ENCODE assay signal across 17 cellular contexts in the genomic region with DNA sequence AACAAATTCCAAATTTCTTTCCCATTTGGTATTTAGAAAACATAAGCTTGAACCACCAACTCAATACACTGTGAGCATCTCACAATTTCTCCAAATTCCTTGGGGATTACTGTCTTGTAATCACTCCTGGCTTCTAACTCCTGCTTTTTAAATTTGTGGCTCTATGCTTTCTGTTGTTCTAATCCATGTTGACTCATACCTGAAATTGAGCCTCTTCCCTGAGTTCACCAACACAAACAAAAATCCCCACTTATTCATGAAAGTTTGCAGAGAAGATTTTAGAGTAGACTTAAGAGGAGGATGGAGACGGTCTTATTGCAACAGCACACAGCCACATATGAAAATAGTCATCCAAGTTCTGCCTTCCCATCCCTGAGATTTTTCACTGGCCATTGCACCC.
DNase-seq lines count a peak whose midpoint lies in the region; ATAC-seq, FAIRE-seq and TF ChIP-seq lines count a peak whose summit lies in the region.
"Had no signal": no experiment of that assay in that cellular context is flagged by ENCODE, and none has a peak within 500 bp of the region (broad histone marks: within the 10 kb centered on the region; RNA-seq: fewer than 3 reads in every experiment).

No MANE protein-coding gene starts in this region.

- H3K9me2 ChIP-seq in Loucy (replicated peaks; ENCODE audit: low read depth, low read length), result no peaks in the 10 kb centered on the region

- in situ Hi-C loops in GM13977 (cut with MboI; ENCODE audit: low pct_unique_long_range_greater_than_20kb, low sequenced_read_pairs, unreplicated experiment), result no loop called here

- H3K4me3 ChIP-seq in Loucy (ENCODE audit: low read length, poor library complexity, severe bottlenecking), result peak overlapping the region; percentile 4
- no peak overlapping the region for H3K4me3 ChIP-seq in bronchial epithelial cell (ENCODE audit: low read depth, low read length)
- no peak overlapping the region for H3K4me3 ChIP-seq in skeletal muscle cell (ENCODE audit: low read depth, low read length)
- H3K4me3 ChIP-seq: lung, testis had no signal

- DNase-seq in ELR (ENCODE audit: low read depth) (peak; percentile 77), bronchial epithelial cell (ENCODE audit: low read depth) (peak; percentile 74), skeletal muscle cell (ENCODE audit: low read depth) (peak; percentile 39), GM13977 (ENCODE audit: low spot score) (no peak), mesothelial cell of epicardium (ENCODE audit: low spot score in 2 of 2, unreplicated experiment in 2 of 2) (no peak)
- DNase-seq: activated CD8-positive, alpha-beta T cell treated with anti-CD3 and anti-CD28 coated beads, Interleukin-2, amount 10 ng/mL, durations not matched to agents 7 days and 5 days; anterior cingulate cortex; H7; NCI-H1417 treated with DMSO at 0.1 percent for 48 hours; NCI-H446 treated with DMSO at 0.1 percent for 48 hours; stimulated activated CD4-positive, alpha-beta T cell treated with anti-CD3 and anti-CD28 coated beads, Interleukin-2, amount 100 ng/mL, for 24 hours; testis had no signal

- peak overlapping the region; percentile 62 for H3K4me2 ChIP-seq in Loucy (ENCODE audit: low read depth, low read length, poor library complexity, severe bottlenecking)

- TF ChIP-seq CTCF in Loucy (conservative IDR thresholded peaks at IDR 0.05; ENCODE audit: low read length) (no peak), bronchial epithelial cell (IDR thresholded peaks at IDR 0.05; ENCODE audit: insufficient read depth, low read length, severe bottlenecking) (no peak), GM13977 (IDR thresholded peaks at IDR 0.05; ENCODE audit: extremely low read depth, insufficient read depth, missing control alignments) (no peak), mesothelial cell of epicardium (IDR thresholded peaks at IDR 0.05; ENCODE audit: unreplicated experiment) (no peak)

- H3K27me3 ChIP-seq in Loucy (ENCODE audit: insufficient read depth, low read length, poor library complexity, severe bottlenecking), result no peaks in the 10 kb centered on the region
- no peaks in the 10 kb centered on the region for H3K27me3 ChIP-seq in bronchial epithelial cell (ENCODE audit: control insufficient read depth, insufficient read depth, low read length)
- H3K27me3 ChIP-seq: testis had no signal

- H4K20me1 ChIP-seq in Loucy (ENCODE audit: insufficient read depth, low read length, poor library complexity, severe bottlenecking), result peaks cover 78% of the 10 kb centered on the region

- H3K36me3 ChIP-seq in Loucy (ENCODE audit: insufficient read depth, low read length) (peaks cover 21% of the 10 kb centered on the region; the same call in 1 of the 2 replicates), bronchial epithelial cell (ENCODE audit: control insufficient read depth, insufficient read depth, low read length) (no peaks in the 10 kb centered on the region)

- ATAC-seq in GM19397 (IDR thresholded peaks at IDR 0.05; ENCODE audit: unreplicated experiment) (no peak), GM18517 (IDR thresholded peaks at IDR 0.05; ENCODE audit: unreplicated experiment) (no peak)
- ATAC-seq: activated CD8-positive, alpha-beta T cell treated with anti-CD3 and anti-CD28 coated beads, Interleukin-2, amount 10 ng/mL, durations not matched to agents 7 days and 5 days had no signal

- H3K9ac ChIP-seq in Loucy (ENCODE audit: low read depth, low read length, poor library complexity, severe bottlenecking), result peak overlapping the region; percentile 32

- FAIRE-seq in bronchial epithelial cell (lab: Jason Lieb, UNC), result no peak

- no peak overlapping the region for H3K27ac Mint-ChIP-seq in mesothelial cell of epicardium
- H3K27ac Mint-ChIP-seq: activated CD8-positive, alpha-beta T cell treated with anti-CD3 and anti-CD28 coated beads, Interleukin-2, amount 10 ng/mL, durations not matched to agents 7 days and 5 days; dendritic cell treated with granulocyte-macrophage colony-stimulating factor and Interleukin-4, amounts not matched to agents 40 ng/mL and 50 ng/mL, for 4 days had no signal

- H3K4me1 Mint-ChIP-seq in mesothelial cell of epicardium, result peaks cover 9% of the 10 kb centered on the region

- H3K27me3 Mint-ChIP-seq in mesothelial cell of epicardium (ENCODE audit: low read depth), result peaks cover 5% of the 10 kb centered on the region

- H3K36me3 Mint-ChIP-seq in mesothelial cell of epicardium, result no peaks in the 10 kb centered on the region

- no peaks in the 10 kb centered on the region for H3K9me3 ChIP-seq in Loucy (ENCODE audit: insufficient read depth, low read depth, low read length)
- H3K9me3 ChIP-seq: testis had no signal

- H3F3A ChIP-seq in Loucy (ENCODE audit: low read depth), result no peaks in the 10 kb centered on the region

- no peak overlapping the region for H3K4me3 Mint-ChIP-seq in mesothelial cell of epicardium
- H3K4me3 Mint-ChIP-seq: activated CD8-positive, alpha-beta T cell treated with anti-CD3 and anti-CD28 coated beads, Interleukin-2, amount 10 ng/mL, durations not matched to agents 7 days and 5 days; dendritic cell treated with granulocyte-macrophage colony-stimulating factor and Interleukin-4, amounts not matched to agents 40 ng/mL and 50 ng/mL, for 4 days had no signal

- no peaks in the 10 kb centered on the region for H3K9me3 Mint-ChIP-seq in mesothelial cell of epicardium
- H3K9me3 Mint-ChIP-seq: dendritic cell treated with granulocyte-macrophage colony-stimulating factor and Interleukin-4, amounts not matched to agents 40 ng/mL and 50 ng/mL, for 4 days had no signal

- no peak overlapping the region for H2AFZ ChIP-seq in Loucy (ENCODE audit: low read length)

- peaks cover 67% of the 10 kb centered on the region for H3K4me1 ChIP-seq in Loucy (ENCODE audit: insufficient read depth, low read length, poor library complexity, severe bottlenecking)

- peaks cover 99% of the 10 kb centered on the region for H3K79me2 ChIP-seq in Loucy (ENCODE audit: insufficient read depth, low read length)

Comparison
In these comparisons a context has a peak if more than half of its experiments do, and no peak if none do; other contexts are left out.
1. DNase-seq: peak in ELR (single experiment), bronchial epithelial cell (single experiment) and skeletal muscle cell (single experiment); none in GM13977 (single experiment) and mesothelial cell of epicardium (0 of 2).